27 cellular contexts compared by ENCODE assay signal in the genomic region with DNA sequence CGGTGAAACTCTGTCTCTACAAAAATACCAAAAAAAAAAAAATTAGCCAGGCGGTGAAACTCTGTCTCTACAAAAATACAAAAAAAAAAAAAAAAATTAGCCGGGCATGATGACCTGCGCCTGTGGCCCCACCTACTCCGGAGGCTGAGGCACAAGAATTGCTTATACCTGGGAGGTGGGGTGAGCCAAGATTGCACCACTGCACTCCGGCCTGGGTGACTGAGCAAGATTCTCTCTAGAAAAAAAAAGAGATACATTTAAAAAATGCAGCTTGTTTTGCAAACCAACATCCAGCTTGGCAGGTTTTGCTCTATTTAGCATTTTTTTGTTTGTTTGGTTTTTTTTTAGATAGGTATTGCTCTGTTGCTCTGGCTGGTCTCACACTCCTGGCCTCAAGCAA. TPM values are rescaled to one million over a fixed set of nuclear protein-coding genes. Genes with fewer than 3 reads are reported as not detected.
"Had no signal": no experiment of that assay in that cellular context is flagged by ENCODE, and none has a peak within 500 bp of the region (broad histone marks: within the 10 kb centered on the region; RNA-seq: fewer than 3 reads in every experiment).

No MANE protein-coding gene starts in this region.

- H3K27me3 ChIP-seq: ascending aorta, body of pancreas had no signal

- H3K36me3 Mint-ChIP-seq: activated CD4-positive, alpha-beta memory T cell treated with anti-CD3 and anti-CD28 coated beads for 36 hours; activated naive CD4-positive, alpha-beta T cell treated with anti-CD3 and anti-CD28 coated beads, Interleukin-2, amount 50 U/mL, for 72 hours had no signal

- H3K36me3 ChIP-seq: ascending aorta had no signal

- H3K27ac ChIP-seq: ascending aorta, body of pancreas had no signal

- H3K4me3 ChIP-seq: ascending aorta, body of pancreas had no signal

- H3K9me3 Mint-ChIP-seq: activated B cell treated with CpG ODN at 0.5 μM for 24 hours; activated CD4-positive, alpha-beta memory T cell treated with anti-CD3 and anti-CD28 coated beads for 36 hours; activated CD4-positive, alpha-beta T cell treated with anti-CD3 and anti-CD28 coated beads, Interleukin-2, amount 10 ng/mL, durations not matched to agents 7 days and 5 days; activated naive CD4-positive, alpha-beta T cell treated with anti-CD3 and anti-CD28 coated beads, Interleukin-2, amount 50 U/mL, for 72 hours; activated naive CD8-positive, alpha-beta T cell treated with anti-CD3 and anti-CD28 coated beads, Interleukin-2, amount 50 U/mL, for 24 hours; activated T-cell treated with anti-CD3 and anti-CD28 coated beads, Interleukin-2, amount 50 U/mL, for 4 hours had no signal

- H3K27ac Mint-ChIP-seq: activated B cell treated with CpG ODN at 0.5 μM for 24 hours; activated CD4-positive, alpha-beta memory T cell treated with anti-CD3 and anti-CD28 coated beads for 36 hours; activated CD4-positive, alpha-beta T cell treated with anti-CD3 and anti-CD28 coated beads, Interleukin-2, amount 10 ng/mL, durations not matched to agents 7 days and 5 days; activated naive CD4-positive, alpha-beta T cell treated with anti-CD3 and anti-CD28 coated beads, Interleukin-2, amount 50 U/mL, for 72 hours; activated naive CD8-positive, alpha-beta T cell treated with anti-CD3 and anti-CD28 coated beads, Interleukin-2, amount 50 U/mL, for 24 hours; T-helper 17 cell had no signal

- FAIRE-seq: RCC 7860 had no signal

- DNase-seq: activated B cell treated with CpG ODN at 0.5 μM for 24 hours; activated CD4-positive, alpha-beta memory T cell treated with anti-CD3 and anti-CD28 coated beads for 36 hours; activated CD4-positive, alpha-beta T cell treated with anti-CD3 and anti-CD28 coated beads for 1 hour; activated CD4-positive, alpha-beta T cell treated with anti-CD3 and anti-CD28 coated beads, Interleukin-2, amount 10 ng/mL, durations not matched to agents 7 days and 5 days; activated CD8-positive, alpha-beta memory T cell treated with anti-CD3 and anti-CD28 coated beads for 24 hours; activated effector memory CD4-positive, alpha-beta T cell treated with anti-CD3 and anti-CD28 coated beads, Interleukin-2, amount 50 U/mL, for 16 hours; activated naive CD4-positive, alpha-beta T cell treated with Interleukin-2 at 50 U/mL for 16 hours; activated naive CD8-positive, alpha-beta T cell treated with anti-CD3 and anti-CD28 coated beads, Interleukin-2, amount 50 U/mL, for 24 hours; activated T-cell treated with anti-CD3 and anti-CD28 coated beads, Interleukin-2, amount 50 U/mL, for 4 hours; amniotic stem cell; body of pancreas; KBM-7; NCI-H1092; NCI-H1417; NCI-H1930; NCI-H2107; NCI-H345; NCI-H510A; NCI-H526 treated with DMSO at 0.1 percent for 48 hours; NCI-H82; OCI-M1; SIG-M5; T-helper 17 cell; T-helper 9 cell had no signal

- H3K9me3 ChIP-seq: ascending aorta, body of pancreas had no signal

- H3K4me3 Mint-ChIP-seq: activated B cell treated with CpG ODN at 0.5 μM for 24 hours; activated CD4-positive, alpha-beta memory T cell treated with anti-CD3 and anti-CD28 coated beads for 36 hours; activated CD4-positive, alpha-beta T cell treated with anti-CD3 and anti-CD28 coated beads, Interleukin-2, amount 10 ng/mL, durations not matched to agents 7 days and 5 days; activated naive CD8-positive, alpha-beta T cell treated with anti-CD3 and anti-CD28 coated beads, Interleukin-2, amount 50 U/mL, for 24 hours; activated T-cell treated with anti-CD3 and anti-CD28 coated beads, Interleukin-2, amount 50 U/mL, for 4 hours; T-helper 17 cell had no signal

- ATAC-seq: activated naive CD4-positive, alpha-beta T cell treated with anti-CD3 and anti-CD28 coated beads, Interleukin-2, amount 50 U/mL, for 72 hours; activated naive CD8-positive, alpha-beta T cell treated with anti-CD3 and anti-CD28 coated beads, Interleukin-2, amount 50 U/mL, for 24 hours; activated T-cell treated with anti-CD3 and anti-CD28 coated beads, Interleukin-2, amount 50 U/mL, for 4 hours; body of pancreas; T-helper 17 cell had no signal

- H3K27me3 Mint-ChIP-seq: activated CD4-positive, alpha-beta memory T cell treated with anti-CD3 and anti-CD28 coated beads for 36 hours; activated CD4-positive, alpha-beta T cell treated with anti-CD3 and anti-CD28 coated beads, Interleukin-2, amount 10 ng/mL, durations not matched to agents 7 days and 5 days; activated naive CD8-positive, alpha-beta T cell treated with anti-CD3 and anti-CD28 coated beads, Interleukin-2, amount 50 U/mL, for 24 hours; T-helper 17 cell had no signal

RNA-seq across cellular contexts. Expression of a gene that starts 52.3 kb away (rescaled TPM):
- total RNA-seq: activated B cell treated with CpG ODN at 0.5 μM for 24 hours; activated CD4-positive, alpha-beta memory T cell treated with anti-CD3 and anti-CD28 coated beads for 36 hours; activated CD4-positive, alpha-beta T cell treated with anti-CD3 and anti-CD28 coated beads, Interleukin-2, amount 10 ng/mL, durations not matched to agents 7 days and 5 days had no signal
